In genomic region chr9:6711403-6711802, GRCh38 we compare ENCODE assay signal across 1 cellular context.
TF ChIP-seq lines count a peak whose summit lies in the region.

No MANE protein-coding gene starts in this region.

TF ChIP-seq in GM23338, 12 proteins besides CTCF, POLR2A, EP300 and RAD21 (continued from another document):
- TF ChIP-seq ZNF462 (CRISPR knock-in tag; IDR thresholded peaks at IDR 0.05), result no peak
